In the genomic region with DNA sequence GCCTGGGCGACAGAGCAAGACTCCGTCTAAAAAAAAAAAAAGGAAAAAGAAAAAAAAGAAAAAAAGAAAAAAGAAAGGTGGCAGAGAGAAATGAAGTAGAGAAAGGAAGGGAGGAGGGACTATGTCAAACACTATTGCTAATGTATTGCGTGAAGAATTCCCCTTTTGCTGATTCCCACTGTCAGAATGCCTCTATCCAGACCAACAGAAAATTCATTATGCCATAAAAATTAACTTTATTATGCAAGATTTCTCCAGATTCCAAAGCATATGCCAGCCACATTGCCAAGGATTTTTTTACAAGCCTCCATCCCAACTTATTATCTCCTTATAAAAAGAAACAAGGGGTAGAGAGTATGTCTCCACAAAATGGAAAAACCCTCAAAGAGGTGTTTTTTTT, we compare ENCODE assay signal across 9 cellular contexts.
"Had no signal": no experiment of that assay in that cellular context is flagged by ENCODE, and none has a peak within 500 bp of the region (broad histone marks: within the 10 kb centered on the region; RNA-seq: fewer than 3 reads in every experiment).

No MANE protein-coding gene starts in this region.

- H3K4me3 ChIP-seq: GM23248, GM23338, HAP-1 had no signal

- H3K36me3 ChIP-seq: HAP-1 had no signal

- H3K27ac ChIP-seq: GM23248 had no signal

- H3K9me3 ChIP-seq: HAP-1 had no signal

- H3K27ac Mint-ChIP-seq: GM23338, H9, HFFc6 had no signal

- H2AFZ ChIP-seq: GM23248, GM23338 had no signal

- H3K4me2 ChIP-seq: GM23338 had no signal

- H3K4me1 ChIP-seq: HAP-1 had no signal

- H3K9ac ChIP-seq: GM23248 had no signal

- ATAC-seq: GM23338, HCT116 had no signal

- H3K4me3 Mint-ChIP-seq: GM23338, H9, HFFc6 had no signal

- H3K9me3 Mint-ChIP-seq: GM23338, H9, HFFc6 had no signal

- H3K4me1 Mint-ChIP-seq: GM23338, H9 had no signal

- DNase-seq: GM23248, GOT3, H7, H9, HCEC 1CT, HFFc6 had no signal
